Comparison of ENCODE assay signal across 8 cellular contexts in genomic region chr10:103542764-103543616, GRCh38. TPM values are rescaled to one million over a fixed set of nuclear protein-coding genes. Genes with fewer than 3 reads are reported as not detected.
DNase-seq lines count a peak whose midpoint lies in the region; ATAC-seq, FAIRE-seq and TF ChIP-seq lines count a peak whose summit lies in the region.

No MANE protein-coding gene starts in this region.

- TF ChIP-seq POLR2A in GM12892 (IDR thresholded peaks at IDR 0.05; ENCODE audit: low read depth, low read length) (no peak), thyroid gland (IDR thresholded peaks at IDR 0.05) (no peak)

- peak; percentile 54 for ATAC-seq in mucosa of descending colon

- H3K4me1 ChIP-seq in mucosa of descending colon (ENCODE audit: low read depth) (peaks cover 20% of the 10 kb centered on the region), thyroid gland (peaks cover 12 to 21% of the 10 kb centered on the region in 2 donors)

- no peaks in the 10 kb centered on the region for H3K27me3 ChIP-seq in thyroid gland

- DNase-seq in AG04449 (ENCODE audit: low read depth, low spot score) (no peak), GM12892 (ENCODE audit: insufficient read length) (no peak), NCI-H187 (lab: John Stamatoyannopoulos, UW) (peak; percentile 50 to 66), endothelial cell (ENCODE audit: low spot score) (no peak), mucosa of descending colon (peak in 2 of 3 donors; percentile 53 to 55), thyroid gland (peak; percentile 76 to 83), GM19238 (ENCODE audit: insufficient read length, low spot score) (no peak)
- DNase-seq in activated CD4-positive, alpha-beta T cell treated with anti-CD3 and anti-CD28 coated beads for 4 hours: peak; percentile 20 to 37

- peaks cover 19% of the 10 kb centered on the region for H3K4me1 Mint-ChIP-seq in endothelial cell (ENCODE audit: unreplicated experiment)

- no peak overlapping the region for H3K27ac ChIP-seq in thyroid gland

- H3K27me3 Mint-ChIP-seq in endothelial cell (ENCODE audit: unreplicated experiment): peaks cover 8% of the 10 kb centered on the region

- POLR2A ChIA-PET in AG04449 (lab: Yijun Ruan, JAX): no interaction called here

- TF ChIP-seq CTCF in AG04449 (IDR thresholded peaks at IDR 0.05; ENCODE audit: insufficient read depth, low read length, missing control alignments): peak; percentile 51
- TF ChIP-seq CTCF in endothelial cell (IDR thresholded peaks at IDR 0.05; ENCODE audit: unreplicated experiment): no peak
- no peak for TF ChIP-seq CTCF in mucosa of descending colon (IDR thresholded peaks at IDR 0.05)
- TF ChIP-seq CTCF in thyroid gland (IDR thresholded peaks at IDR 0.05): peak in 1 of 6 experiments; percentile 27

- peak; percentile 71 for FAIRE-seq in GM12892 (lab: Jason Lieb, UNC)

- no peaks in the 10 kb centered on the region for H3K9me3 Mint-ChIP-seq in endothelial cell (ENCODE audit: unreplicated experiment)

- H3K36me3 ChIP-seq in mucosa of descending colon (ENCODE audit: low read depth) (no peaks in the 10 kb centered on the region), thyroid gland (no peaks in the 10 kb centered on the region)

- H3K27ac Mint-ChIP-seq in endothelial cell (ENCODE audit: unreplicated experiment): no peak overlapping the region

- intact Hi-C loops in mucosa of descending colon (cut with DNase I, micrococcal nuclease) (no loop called here), thyroid gland (cut with DNase I) (no loop called here)

- peak overlapping the region; percentile 40 for H3K4me3 Mint-ChIP-seq in endothelial cell (ENCODE audit: unreplicated experiment)

- H3K4me3 ChIP-seq in AG04449 (ENCODE audit: low read depth, low read length) (peak overlapping the region; percentile 45), mucosa of descending colon (no peak overlapping the region), thyroid gland (replicated peaks in 1 of 3) (no peak overlapping the region)

- H3K36me3 Mint-ChIP-seq in endothelial cell (ENCODE audit: low read depth, unreplicated experiment): no peaks in the 10 kb centered on the region

- CTCF ChIA-PET in AG04449 (lab: Yijun Ruan, JAX): interaction anchor here (0.6 to 3.2 kb wide), 14 partner anchors 9 to 127 kb away, joined by 3 to 10 read pairs (median 3); partner anchors contain the start of gene NEURL1

- H3K9me3 ChIP-seq in mucosa of descending colon: no peaks in the 10 kb centered on the region
- no peaks in the 10 kb centered on the region for H3K9me3 ChIP-seq in thyroid gland

- WGBS in thyroid gland, 2 donors: 5 to 11% methylated on average over 15 to 17 of the region's 17 CpGs

RNA-seq across cellular contexts. Expression of gene NEURL1, which starts 49.5 kb away (rescaled TPM):
- polyA plus RNA-seq in GM12892 (2012; ENCODE audit: missing spikeins): 0.36 TPM
- total RNA-seq in endothelial cell (ENCODE audit: unreplicated experiment) (0.69 TPM), mucosa of descending colon (10 to 100 TPM; 15.9 to 68.7 (median 42.9) TPM), thyroid gland (1 to 10 TPM in 1 of 4 donors, not detected in 3; 1.1 TPM)

Comparison
In these comparisons a context has a peak if more than half of its experiments do, and no peak if none do; other contexts are left out.
1. DNase-seq: peak in NCI-H187 (2 of 2), activated CD4-positive, alpha-beta T cell treated with anti-CD3 and anti-CD28 coated beads for 4 hours (2 of 2), mucosa of descending colon (2 of 3) and thyroid gland (2 of 2); none in AG04449 (single experiment), GM12892 (single experiment), endothelial cell (single experiment) and GM19238 (single experiment).
2. RNA of gene NEURL1, which starts 49.5 kb away (total RNA-seq): 15.9 to 68.7 TPM in mucosa of descending colon; 0.69 TPM in endothelial cell (single experiment) and 1.1 TPM in thyroid gland; every median in the first group is over 4 times any median in the second.